Comparison of ENCODE assay signal across 22 cellular contexts in the genomic region with DNA sequence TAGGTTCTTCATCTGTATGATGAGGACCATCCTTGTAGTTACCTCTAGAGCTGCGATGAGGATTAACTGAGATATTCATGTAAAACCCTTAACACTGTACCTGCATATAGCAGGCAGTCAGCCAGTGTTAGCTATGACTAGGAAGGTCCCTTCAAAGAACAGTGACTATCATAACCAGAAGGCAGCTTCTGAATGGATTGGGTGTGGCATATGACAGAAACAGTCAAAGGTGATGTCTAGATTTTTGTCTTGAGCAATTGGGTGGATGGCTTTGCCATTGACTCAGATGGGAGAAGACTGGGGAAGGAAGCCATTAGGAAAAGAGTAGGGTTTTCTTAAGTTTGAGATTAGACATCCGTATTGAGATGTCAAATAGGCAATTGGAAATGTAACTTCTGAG. TPM values are rescaled to one million over a fixed set of nuclear protein-coding genes. Genes with fewer than 3 reads are reported as not detected.
"Had no signal": no experiment of that assay in that cellular context is flagged by ENCODE, and none has a peak within 500 bp of the region (broad histone marks: within the 10 kb centered on the region; RNA-seq: fewer than 3 reads in every experiment).

No MANE protein-coding gene starts in this region.

- DNase-seq: cortex of kidney; hypothalamus; immature natural killer cell; islet precursor cell; left ventricle myocardium superior; lower lobe of right lung; naive thymus-derived CD8-positive, alpha-beta T cell; occipital lobe; ovary; right lobe of liver; small intestine; stimulated activated CD4-positive, alpha-beta T cell treated with anti-CD3 and anti-CD28 coated beads, Interleukin-1b, Interleukin-23, amount 100 ng/mL, for 48 hours; stimulated activated CD4-positive, alpha-beta T cell treated with anti-CD3 and anti-CD28 coated beads, Interleukin-4, amount 100 ng/mL, for 1 hour; stimulated activated CD8-positive, alpha-beta memory T cell treated with anti-CD3 and anti-CD28 coated beads, Interleukin-4, amount 100 ng/mL, for 48 hours; stimulated activated naive CD4-positive, alpha-beta T cell; stimulated activated naive CD8-positive, alpha-beta T cell treated with anti-CD3 and anti-CD28 coated beads, Interleukin-15, amount 100 ng/mL, for 72 hours; transverse colon; upper lobe of right lung had no signal

- H3K36me3 Mint-ChIP-seq: immature natural killer cell had no signal

- H3K4me3 Mint-ChIP-seq: immature natural killer cell; naive thymus-derived CD8-positive, alpha-beta T cell; stimulated activated naive CD8-positive, alpha-beta T cell treated with anti-CD3 and anti-CD28 coated beads, Interleukin-15, amount 100 ng/mL, for 72 hours had no signal

- H3K4me1 Mint-ChIP-seq: immature natural killer cell; naive thymus-derived CD8-positive, alpha-beta T cell; stimulated activated naive CD8-positive, alpha-beta T cell treated with anti-CD3 and anti-CD28 coated beads, Interleukin-15, amount 100 ng/mL, for 72 hours had no signal

- H3K27ac ChIP-seq: lower lobe of right lung, ovary, right lobe of liver, suprapubic skin, transverse colon, upper lobe of right lung, vagina had no signal

- H3K27ac Mint-ChIP-seq: immature natural killer cell; naive thymus-derived CD8-positive, alpha-beta T cell; stimulated activated naive CD8-positive, alpha-beta T cell treated with anti-CD3 and anti-CD28 coated beads, Interleukin-15, amount 100 ng/mL, for 72 hours had no signal

- H3K9me3 Mint-ChIP-seq: immature natural killer cell had no signal

RNA-seq across cellular contexts. Expression of a gene that starts 15.7 kb away (rescaled TPM):
- total RNA-seq: dermis microvascular lymphatic vessel endothelial cell; frontal cortex; left ventricle myocardium superior; naive thymus-derived CD8-positive, alpha-beta T cell; occipital lobe had no signal
